ENCODE assay signal across 10 cellular contexts in the genomic region with DNA sequence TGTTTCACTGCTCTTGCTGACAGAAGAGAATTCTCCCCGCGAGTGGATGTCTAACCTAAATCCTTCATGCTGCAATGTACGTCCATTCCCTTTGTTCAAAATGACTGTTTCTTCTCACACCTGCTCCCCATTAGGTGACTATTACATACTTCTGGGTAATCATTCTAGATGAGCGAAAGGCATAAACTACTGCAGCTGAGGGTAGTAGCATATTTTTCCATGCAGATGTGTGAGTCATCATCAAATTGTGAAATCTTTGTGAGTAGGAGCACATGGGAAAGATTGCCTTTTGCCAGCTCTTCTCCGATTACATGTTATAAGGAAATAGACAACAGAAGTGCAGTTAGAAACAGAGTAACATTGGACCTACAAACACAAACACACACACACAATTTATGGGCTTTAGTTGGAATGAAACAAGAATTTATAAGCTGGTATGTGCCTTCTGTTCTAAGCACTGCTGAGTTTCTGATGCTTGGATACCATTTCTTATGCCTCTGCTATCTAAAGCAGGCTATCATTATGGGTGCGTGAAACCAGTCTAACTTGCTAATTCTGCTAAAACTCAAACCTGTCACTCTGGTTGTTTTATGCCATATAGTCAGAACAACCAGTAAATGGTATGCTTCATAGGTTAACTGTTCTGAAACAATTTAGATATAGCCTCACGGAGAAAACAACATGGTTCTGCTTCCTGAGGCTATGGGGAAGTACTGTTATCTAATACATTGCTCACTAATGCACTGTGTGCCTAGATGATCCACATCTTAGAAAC.
DNase-seq lines count a peak whose midpoint lies in the region; ATAC-seq, FAIRE-seq and TF ChIP-seq lines count a peak whose summit lies in the region.
"Had no signal": no experiment of that assay in that cellular context is flagged by ENCODE, and none has a peak within 500 bp of the region (broad histone marks: within the 10 kb centered on the region; RNA-seq: fewer than 3 reads in every experiment).

No MANE protein-coding gene starts in this region.

- no peak for ATAC-seq in left lobe of liver
- ATAC-seq: naive thymus-derived CD8-positive, alpha-beta T cell had no signal

- DNase-seq in AG09319 (ENCODE audit: extremely low read depth, low read depth) (peak; percentile 95), LHCN-M2 (ENCODE audit: low read depth) (peak; percentile 75), myocyte (ENCODE audit: low read depth) (peak; percentile 72), NCI-H69 (lab: John Stamatoyannopoulos, UW) (no peak), iPS-NIHi7 (ENCODE audit: extremely low spot score) (no peak), left lobe of liver (ENCODE audit: low spot score) (no peak)
- DNase-seq in NK-92 treated with Interleukin-12 subunit alpha and Interleukin-12 subunit beta, amount 100 ng/mL, for 24 hours (lab: John Stamatoyannopoulos, UW): no peak
- DNase-seq: naive thymus-derived CD8-positive, alpha-beta T cell had no signal

- FAIRE-seq in colon (lab: Jason Lieb, UNC): peak; percentile 5
- FAIRE-seq: G401.6 had no signal

- TF ChIP-seq CTCF in AG09319 (IDR thresholded peaks at IDR 0.05; ENCODE audit: low read depth, low read length): no peak

Comparison
In these comparisons a context has a peak if more than half of its experiments do, and no peak if none do; other contexts are left out.
1. DNase-seq: peak in AG09319 (single experiment), LHCN-M2 (single experiment) and myocyte (single experiment); none in NK-92 treated with Interleukin-12 subunit alpha and Interleukin-12 subunit beta, amount 100 ng/mL, for 24 hours (single experiment), NCI-H69 (single experiment), iPS-NIHi7 (single experiment) and left lobe of liver (single experiment).